Comparison of ENCODE assay signal across 8 cellular contexts in the genomic region with DNA sequence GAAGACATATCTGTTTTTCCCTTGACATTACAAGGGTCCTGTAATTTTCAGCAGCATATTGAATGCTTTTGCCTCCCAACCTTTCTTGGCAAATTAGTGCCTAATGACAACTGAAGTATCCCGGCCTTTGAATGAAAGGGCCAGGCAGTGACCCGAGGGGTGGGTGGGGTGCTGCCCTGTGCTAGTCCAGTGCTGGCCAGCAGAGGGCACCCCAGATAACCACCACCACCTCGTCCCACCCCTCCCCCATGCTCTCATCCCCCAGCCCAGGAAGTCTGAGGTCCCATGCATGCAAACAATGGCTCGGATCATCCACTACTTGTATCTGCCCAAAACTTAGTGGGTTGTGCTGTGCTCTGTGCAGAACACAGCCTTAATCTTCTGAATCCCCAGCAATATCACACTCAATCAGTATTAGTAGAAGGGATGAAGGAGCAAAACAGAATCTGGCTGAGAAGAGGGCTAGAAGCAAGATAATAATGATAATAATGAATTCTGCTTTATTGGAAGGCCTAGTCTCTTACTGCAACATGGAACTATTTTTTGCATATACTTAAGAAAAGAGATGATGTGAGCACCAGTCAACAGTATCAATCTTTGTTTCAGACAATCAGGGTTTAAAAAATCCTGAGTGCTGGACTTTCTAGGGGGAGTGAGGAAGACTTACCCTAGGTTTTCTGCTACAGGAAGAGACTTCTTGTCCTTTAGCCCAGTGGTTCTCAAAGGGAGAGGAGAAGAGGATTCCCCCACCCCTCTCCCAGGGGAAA. TPM values are rescaled to one million over a fixed set of nuclear protein-coding genes. Genes with fewer than 3 reads are reported as not detected.
DNase-seq lines count a peak whose midpoint lies in the region; ATAC-seq and TF ChIP-seq lines count a peak whose summit lies in the region.

No MANE protein-coding gene starts in this region.

- in situ Hi-C loops in GM23248 (cut with MboI), result no loop called here

- DNase-seq in DMS 273 treated with DMSO at 0.1 percent for 48 hours (lab: John Stamatoyannopoulos, UW) (peak; percentile 1), GM23248 (peak; percentile 70), NCI-H1930 (lab: John Stamatoyannopoulos, UW) (peak; percentile 46 to 59), colonic mucosa (peak; percentile 68), lung (ENCODE audit: low spot score) (peak; percentile 50), uterus (no peak)
- peak; percentile 79 for DNase-seq in activated CD4-positive, alpha-beta T cell treated with anti-CD3 and anti-CD28 coated beads for 48 hours
- peak; percentile 56 to 64 for DNase-seq in stimulated activated CD8-positive, alpha-beta memory T cell treated with anti-CD3 and anti-CD28 coated beads, Interleukin-2, amount 100 ng/mL, for 48 hours (ENCODE audit: low read depth in 2 of 2)

- no peaks in the 10 kb centered on the region for H3F3A ChIP-seq in GM23248 (ENCODE audit: insufficient read depth)

- peak overlapping the region; percentile 16 for H3K4me2 ChIP-seq in GM23248 (ENCODE audit: unreplicated experiment)

- H3K27ac ChIP-seq in GM23248, result no peak overlapping the region
- no peak overlapping the region for H3K27ac ChIP-seq in colonic mucosa
- H3K27ac ChIP-seq in lung (ENCODE audit: low read depth in 1 of 2, low read length in 1 of 2), result no peak overlapping the region
- H3K27ac ChIP-seq in uterus, result no peak overlapping the region

- no peak for TF ChIP-seq POLR2A in uterus (IDR thresholded peaks at IDR 0.05)

- no peaks in the 10 kb centered on the region for H4K20me1 ChIP-seq in GM23248 (ENCODE audit: insufficient read depth)

- H3K27me3 ChIP-seq in GM23248 (replicated peaks; ENCODE audit: insufficient read depth), result peaks cover 25% of the 10 kb centered on the region
- H3K27me3 ChIP-seq in colonic mucosa, result peaks cover 18% of the 10 kb centered on the region
- H3K27me3 ChIP-seq in lung (ENCODE audit: control insufficient read depth, insufficient read depth), result no peaks in the 10 kb centered on the region
- H3K27me3 ChIP-seq in uterus, result peaks cover 0 to 14% of the 10 kb centered on the region in 2 donors

- H3K36me3 ChIP-seq in GM23248 (ENCODE audit: low read depth), result no peaks in the 10 kb centered on the region
- no peaks in the 10 kb centered on the region for H3K36me3 ChIP-seq in colonic mucosa
- H3K36me3 ChIP-seq in lung (ENCODE audit: control insufficient read depth in 2 of 2, insufficient read depth in 2 of 2, low read length in 2 of 2), result no peaks in the 10 kb centered on the region
- no peaks in the 10 kb centered on the region for H3K36me3 ChIP-seq in uterus

- no peaks in the 10 kb centered on the region for H3K79me2 ChIP-seq in GM23248 (ENCODE audit: insufficient read depth)

- H3K9me2 ChIP-seq in GM23248 (ENCODE audit: insufficient read depth), result no peaks in the 10 kb centered on the region

- peak; percentile 86 for ATAC-seq in lung (ENCODE audit: insufficient read depth, low FRiP score)

- 26 to 33% methylated on average over 2 to 4 of the region's 4 CpGs for WGBS in GM23248 (ENCODE audit: low coverage in 1 of 2, low lambda C conversion rate in 2 of 2, missing lambda C conversion rate in 2 of 2), 2 experiments
- 3 to 6% methylated on average over 4 of the region's 4 CpGs for WGBS in lung, 2 donors

- H2AFZ ChIP-seq in GM23248, result peak overlapping the region; percentile 46

- intact Hi-C loops in colonic mucosa (cut with DNase I), result no loop called here
- intact Hi-C loops in uterus (cut with DNase I; ENCODE audit: low total_unique reads), result no loop called here

- H3K4me3 ChIP-seq in GM23248, result no peak overlapping the region
- H3K4me3 ChIP-seq in colonic mucosa, result no peak overlapping the region
- no peak overlapping the region for H3K4me3 ChIP-seq in lung
- H3K4me3 ChIP-seq in uterus, result no peak overlapping the region

- peak; percentile 94 for TF ChIP-seq CTCF in colonic mucosa (IDR thresholded peaks at IDR 0.05)
- peak; percentile 16 for TF ChIP-seq CTCF in lung (IDR thresholded peaks at IDR 0.05; ENCODE audit: control extremely low read depth, extremely low read depth)
- peak in 2 of 4 experiments; percentile 26 to 29 for TF ChIP-seq CTCF in uterus (IDR thresholded peaks at IDR 0.05)

- no peaks in the 10 kb centered on the region for H3K9me3 ChIP-seq in GM23248 (ENCODE audit: low read depth)
- H3K9me3 ChIP-seq in colonic mucosa, result no peaks in the 10 kb centered on the region
- H3K9me3 ChIP-seq in lung (ENCODE audit: control insufficient read depth in 2 of 2, insufficient read depth in 1 of 2, low read length in 1 of 2), result peaks cover 0 to 5% of the 10 kb centered on the region in 2 donors
- no peaks in the 10 kb centered on the region for H3K9me3 ChIP-seq in uterus

- H3K4me1 ChIP-seq in GM23248 (ENCODE audit: insufficient read depth) (peaks cover 13% of the 10 kb centered on the region), colonic mucosa (peaks cover 5% of the 10 kb centered on the region), lung (ENCODE audit: control insufficient read depth in 2 of 2, insufficient read depth in 2 of 2, low read length in 2 of 2) (peaks cover 0 to 7% of the 10 kb centered on the region in 2 donors), uterus (peaks cover 0 to 9% of the 10 kb centered on the region in 2 donors)

- H3K9ac ChIP-seq in GM23248 (no peak overlapping the region), colonic mucosa (ENCODE audit: low read depth in 2 of 2, low read length in 2 of 2) (no peak overlapping the region)

RNA-seq across cellular contexts. Expression of gene ATP12A, which starts 3.8 kb away (rescaled TPM):
- not detected in 2 replicates for total RNA-seq in GM23248 (2014; rRNA removed; shearing (Covaris generic))
- not detected in 2 replicates for polyA plus RNA-seq in GM23248 (2016; fragmentation: Nextera tagmentation; extraction: Ambion mirVana)
- 1 to 10 TPM in 1 of 2 donors, under 1 TPM in 1; 0.64 to 1.4 TPM for total RNA-seq in colonic mucosa
- 1 to 10 TPM in 1 of 2 donors, under 1 TPM in 1; 0.40 to 3.1 TPM for total RNA-seq in lung
- polyA plus RNA-seq in lung, result 10 to 100 TPM in 1 of 2 donors, 1 to 10 TPM in 1; 1.2 to 11.7 TPM
- total RNA-seq in uterus, result not detected

Comparison
In these comparisons a context has a peak if more than half of its experiments do, and no peak if none do; other contexts are left out.
1. DNase-seq: peak in DMS 273 treated with DMSO at 0.1 percent for 48 hours (single experiment), GM23248 (single experiment), NCI-H1930 (2 of 2), activated CD4-positive, alpha-beta T cell treated with anti-CD3 and anti-CD28 coated beads for 48 hours (single experiment), colonic mucosa (single experiment), lung (single experiment) and stimulated activated CD8-positive, alpha-beta memory T cell treated with anti-CD3 and anti-CD28 coated beads, Interleukin-2, amount 100 ng/mL, for 48 hours (2 of 2); none in uterus (0 of 2).